In genomic region chr19:10478476-10478875, GRCh38 we compare ENCODE assay signal across 12 cellular contexts. TPM values are rescaled to one million over a fixed set of nuclear protein-coding genes. Genes with fewer than 3 reads are reported as not detected.
DNase-seq lines count a peak whose midpoint lies in the region; ATAC-seq and TF ChIP-seq lines count a peak whose summit lies in the region.
"Had no signal": no experiment of that assay in that cellular context is flagged by ENCODE, and none has a peak within 500 bp of the region (broad histone marks: within the 10 kb centered on the region; RNA-seq: fewer than 3 reads in every experiment).

No MANE protein-coding gene starts in this region.

- H3K9me3 Mint-ChIP-seq in T-helper 1 cell treated with Interleukin-12 subunit alpha and Interleukin-12 subunit beta and Interleukin-4 antibody, amounts not matched to agents 30 μg/mL and 1 μg/mL, for 36 hours = no peaks in the 10 kb centered on the region
- no peaks in the 10 kb centered on the region for H3K9me3 Mint-ChIP-seq in T-cell
- no peaks in the 10 kb centered on the region for H3K9me3 Mint-ChIP-seq in stimulated activated effector memory CD8-positive, alpha-beta T cell treated with anti-CD3 and anti-CD28 coated beads, Interleukin-12 subunit alpha, Interleukin-12 subunit beta, amount 100 ng/mL, for 72 hours
- H3K9me3 Mint-ChIP-seq: activated CD4-positive, alpha-beta T cell treated with anti-CD3 and anti-CD28 coated beads, Interleukin-2, amount 10 ng/mL, durations not matched to agents 24 days and 14 days; IgD-negative memory B cell had no signal

- no peaks in the 10 kb centered on the region for H3K27me3 Mint-ChIP-seq in T-helper 1 cell treated with Interleukin-12 subunit alpha and Interleukin-12 subunit beta and Interleukin-4 antibody, amounts not matched to agents 30 μg/mL and 1 μg/mL, for 36 hours (ENCODE audit: low read depth)
- no peaks in the 10 kb centered on the region for H3K27me3 Mint-ChIP-seq in T-cell
- H3K27me3 Mint-ChIP-seq: activated CD4-positive, alpha-beta T cell treated with anti-CD3 and anti-CD28 coated beads, Interleukin-2, amount 10 ng/mL, durations not matched to agents 24 days and 14 days had no signal

- no peak overlapping the region for H3K27ac Mint-ChIP-seq in T-helper 1 cell treated with Interleukin-12 subunit alpha and Interleukin-12 subunit beta and Interleukin-4 antibody, amounts not matched to agents 30 μg/mL and 1 μg/mL, for 36 hours
- H3K27ac Mint-ChIP-seq in T-cell = no peak overlapping the region
- H3K27ac Mint-ChIP-seq in stimulated activated effector memory CD8-positive, alpha-beta T cell treated with anti-CD3 and anti-CD28 coated beads, Interleukin-12 subunit alpha, Interleukin-12 subunit beta, amount 100 ng/mL, for 72 hours = no peak overlapping the region

- CTCF ChIA-PET in T-cell (lab: Charles Lee) = interaction anchor here in 1 of 2 donors (0.6 to 1.7 kb wide), 4 partner anchors 12 to 359 kb away, joined by 3 to 8 read pairs (median 5); no protein-coding TSS in a partner anchor

- TF ChIP-seq CTCF in foreskin fibroblast (IDR thresholded peaks at IDR 0.05; ENCODE audit: low read depth, low read length) = no peak

- H3K36me3 Mint-ChIP-seq in T-helper 1 cell treated with Interleukin-12 subunit alpha and Interleukin-12 subunit beta and Interleukin-4 antibody, amounts not matched to agents 30 μg/mL and 1 μg/mL, for 36 hours (ENCODE audit: low read depth) = no peaks in the 10 kb centered on the region
- H3K36me3 Mint-ChIP-seq in T-cell = no peaks in the 10 kb centered on the region
- H3K36me3 Mint-ChIP-seq in stimulated activated effector memory CD8-positive, alpha-beta T cell treated with anti-CD3 and anti-CD28 coated beads, Interleukin-12 subunit alpha, Interleukin-12 subunit beta, amount 100 ng/mL, for 72 hours = peaks cover 21% of the 10 kb centered on the region
- H3K36me3 Mint-ChIP-seq: IgD-negative memory B cell had no signal

- peak overlapping the region in 1 of 2 donors; percentile 36 for H3K4me3 ChIP-seq in foreskin fibroblast (ENCODE audit: low read depth in 1 of 2, low read length in 2 of 2)
- H3K4me3 ChIP-seq: lung had no signal

- POLR2A ChIA-PET in T-cell (lab: Charles Lee) = interaction anchor here in 1 of 2 donors (0.5 to 0.7 kb wide), 3 partner anchors 48 to 643 kb away, joined by 3 to 4 read pairs (median 4); partner anchors contain the start of gene PIN1

- no peak for ATAC-seq in T-cell (replicated peaks in 1 of 4)
- no peak for ATAC-seq in stimulated activated effector memory CD8-positive, alpha-beta T cell treated with anti-CD3 and anti-CD28 coated beads, Interleukin-12 subunit alpha, Interleukin-12 subunit beta, amount 100 ng/mL, for 72 hours

- peak overlapping the region; percentile 49 for H3K4me3 Mint-ChIP-seq in T-helper 1 cell treated with Interleukin-12 subunit alpha and Interleukin-12 subunit beta and Interleukin-4 antibody, amounts not matched to agents 30 μg/mL and 1 μg/mL, for 36 hours
- H3K4me3 Mint-ChIP-seq in T-cell = peak overlapping the region in 2 of 3 donors; percentile 43 to 73
- H3K4me3 Mint-ChIP-seq in stimulated activated effector memory CD8-positive, alpha-beta T cell treated with anti-CD3 and anti-CD28 coated beads, Interleukin-12 subunit alpha, Interleukin-12 subunit beta, amount 100 ng/mL, for 72 hours = peak overlapping the region; percentile 64

- H3K4me1 Mint-ChIP-seq in T-helper 1 cell treated with Interleukin-12 subunit alpha and Interleukin-12 subunit beta and Interleukin-4 antibody, amounts not matched to agents 30 μg/mL and 1 μg/mL, for 36 hours (ENCODE audit: low read depth) = peaks cover 14% of the 10 kb centered on the region
- H3K4me1 Mint-ChIP-seq in T-cell = peaks cover 10 to 19% (median 14%) of the 10 kb centered on the region in 3 donors
- H3K4me1 Mint-ChIP-seq in stimulated activated effector memory CD8-positive, alpha-beta T cell treated with anti-CD3 and anti-CD28 coated beads, Interleukin-12 subunit alpha, Interleukin-12 subunit beta, amount 100 ng/mL, for 72 hours = peaks cover 11% of the 10 kb centered on the region

- DNase-seq in T-helper 1 cell (no peak), T-cell (no peak), foreskin fibroblast (peak; percentile 16 to 57), GOT3 (lab: John Stamatoyannopoulos, UW) (no peak), amniotic stem cell (lab: John Stamatoyannopoulos, UW) (no peak)
- no peak for DNase-seq in stimulated activated effector memory CD8-positive, alpha-beta T cell treated with anti-CD3 and anti-CD28 coated beads, Interleukin-12 subunit alpha, Interleukin-12 subunit beta, amount 100 ng/mL, for 72 hours (ENCODE audit: low spot score in 2 of 2)
- no peak for DNase-seq in activated effector memory CD4-positive, alpha-beta T cell treated with Interleukin-2 at 50 U/mL for 16 hours
- DNase-seq: NCI-H1694 treated with DMSO at 0.1 percent for 48 hours had no signal

RNA-seq across cellular contexts. Expression of gene KEAP1, which starts 24.7 kb away (rescaled TPM):
- 10 to 100 TPM; 18.4 to 64.2 (median 56.0) TPM for total RNA-seq in T-cell

RNA-seq across cellular contexts. Expression of gene S1PR5, which starts 38.8 kb away (rescaled TPM):
- total RNA-seq in T-cell = 10 to 100 TPM in 1 of 5 donors, 1 to 10 TPM in 4; 1.9 to 25.0 (median 6.5) TPM
- total RNA-seq: activated CD4-positive, alpha-beta T cell treated with anti-CD3 and anti-CD28 coated beads, Interleukin-2, amount 10 ng/mL, durations not matched to agents 24 days and 14 days had no signal

RNA-seq across cellular contexts. Expression of gene PDE4A, which starts 58.1 kb away (rescaled TPM):
- total RNA-seq in T-cell = 10 to 100 TPM in 1 of 5 donors, 1 to 10 TPM in 4; 2.2 to 13.3 (median 6.2) TPM

Comparison
In these comparisons a context has a peak if more than half of its experiments do, and no peak if none do; other contexts are left out.
1. DNase-seq: peak in foreskin fibroblast (2 of 2); none in T-helper 1 cell (0 of 5), T-cell (0 of 34), stimulated activated effector memory CD8-positive, alpha-beta T cell treated with anti-CD3 and anti-CD28 coated beads, Interleukin-12 subunit alpha, Interleukin-12 subunit beta, amount 100 ng/mL, for 72 hours (0 of 2), GOT3 (single experiment), amniotic stem cell (single experiment) and activated effector memory CD4-positive, alpha-beta T cell treated with Interleukin-2 at 50 U/mL for 16 hours (single experiment).
2. Peak in every context shown above with its lines, with median percentiles within 50 percentile points of each other: H3K4me3 Mint-ChIP-seq.